Comparison of ENCODE assay signal across 22 cellular contexts in genomic region chr6:158005626-158006180, GRCh38. TPM values are rescaled to one million over a fixed set of nuclear protein-coding genes. Genes with fewer than 3 reads are reported as not detected.
A peak's percentile ranks its signal among the peaks of the same experiment; 100 is the strongest.
DNase-seq lines count a peak whose midpoint lies in the region; ATAC-seq and TF ChIP-seq lines count a peak whose summit lies in the region.
"Had no signal": no experiment of that assay in that cellular context is flagged by ENCODE, and none has a peak within 500 bp of the region (broad histone marks: within the 10 kb centered on the region; RNA-seq: fewer than 3 reads in every experiment).

No MANE protein-coding gene starts in this region.

- TF ChIP-seq CTCF in heart right ventricle (IDR thresholded peaks at IDR 0.05): no peak
- no peak for TF ChIP-seq CTCF in esophagus muscularis mucosa (IDR thresholded peaks at IDR 0.05)

- no peak overlapping the region for H4K8ac ChIP-seq in neuronal stem cell (ENCODE audit: low read depth, low read length)

- H2BK120ac ChIP-seq in neuronal stem cell (ENCODE audit: low read depth, low read length): no peak overlapping the region

- no peak overlapping the region for H4K91ac ChIP-seq in neuronal stem cell (ENCODE audit: low read depth, low read length, poor library complexity)

- H3K4me1 ChIP-seq in heart right ventricle (peaks cover 26 to 80% (median 57%) of the 10 kb centered on the region in 9 donors), esophagus muscularis mucosa (peaks cover 58 to 87% (median 74%) of the 10 kb centered on the region in 4 donors), neuronal stem cell (ENCODE audit: control insufficient read depth in 2 of 2, insufficient read depth in 1 of 2, low read depth in 1 of 2, low read length in 2 of 2) (peaks cover 12 to 33% of the 10 kb centered on the region in 2 donors)

- H3K79me1 ChIP-seq in neuronal stem cell (ENCODE audit: low read depth, low read length): no peaks in the 10 kb centered on the region

- H3K4me3 ChIP-seq in heart right ventricle (no peak overlapping the region), esophagus muscularis mucosa (no peak overlapping the region), neuronal stem cell (ENCODE audit: low read length in 2 of 2) (no peak overlapping the region)
- H3K4me3 ChIP-seq: BLaER1, body of pancreas, sigmoid colon, SK-N-MC, testis had no signal

- H3K4ac ChIP-seq in neuronal stem cell (ENCODE audit: low read length): no peak overlapping the region

- no peak overlapping the region for H2BK12ac ChIP-seq in neuronal stem cell (ENCODE audit: low read length)

- no peaks in the 10 kb centered on the region for H3K9me3 ChIP-seq in heart right ventricle
- H3K9me3 ChIP-seq in esophagus muscularis mucosa: no peaks in the 10 kb centered on the region
- H3K9me3 ChIP-seq in neuronal stem cell (replicated peaks in 1 of 2; ENCODE audit: control insufficient read depth in 2 of 2, insufficient read depth in 1 of 2, low read depth in 1 of 2, low read length in 2 of 2): peaks cover 4% of the 10 kb centered on the region in 2 donors
- H3K9me3 ChIP-seq: BLaER1, body of pancreas, sigmoid colon, testis had no signal

- H2BK5ac ChIP-seq in neuronal stem cell (ENCODE audit: low read length): no peak overlapping the region

- no peak overlapping the region for H2BK15ac ChIP-seq in neuronal stem cell (ENCODE audit: low read length)

- H3K4me2 ChIP-seq in neuronal stem cell (ENCODE audit: insufficient read depth, low read length, poor library complexity, severe bottlenecking): no peak overlapping the region
- H3K4me2 ChIP-seq: BLaER1 had no signal

- no peak overlapping the region for H2AFZ ChIP-seq in neuronal stem cell (ENCODE audit: low read length)

- H3K27me3 ChIP-seq in heart right ventricle (no peaks in the 10 kb centered on the region), esophagus muscularis mucosa (no peaks in the 10 kb centered on the region), neuronal stem cell (ENCODE audit: control insufficient read depth in 3 of 3, insufficient read depth in 3 of 3, low read depth in 1 of 3, low read length in 3 of 3) (no peaks in the 10 kb centered on the region)
- H3K27me3 ChIP-seq: BLaER1, body of pancreas, sigmoid colon, testis had no signal

- H3K36me3 ChIP-seq in heart right ventricle (no peaks in the 10 kb centered on the region), esophagus muscularis mucosa (no peaks in the 10 kb centered on the region), neuronal stem cell (replicated peaks in 1 of 2; ENCODE audit: control insufficient read depth in 2 of 2, insufficient read depth in 2 of 2, low read length in 2 of 2) (no peaks in the 10 kb centered on the region)
- H3K36me3 ChIP-seq: sigmoid colon, WERI-Rb-1 had no signal

- H3K9ac ChIP-seq in neuronal stem cell (ENCODE audit: low read depth, low read length, poor library complexity): no peak overlapping the region
- H3K9ac ChIP-seq: BLaER1 had no signal

- peak overlapping the region; percentile 56 for H3K23ac ChIP-seq in neuronal stem cell (ENCODE audit: low read depth, low read length, poor library complexity)

- 94 to 95% methylated on average over 11 of the region's 11 CpGs for WGBS in heart right ventricle, 2 donors
- 91% methylated on average over 11 of the region's 11 CpGs for WGBS in esophagus muscularis mucosa
- WGBS in neuronal stem cell (ENCODE audit: extremely low coverage in 2 of 2, insufficient read length in 2 of 2, insufficient replicate concordance in 1 of 2), 2 donors: no CpG with 5 or more reads among the region's 11 CpGs

- H2AK5ac ChIP-seq in neuronal stem cell (ENCODE audit: low read depth, low read length): peak overlapping the region; percentile 41

- no peak for TF ChIP-seq EP300 in esophagus muscularis mucosa (IDR thresholded peaks at IDR 0.05)

- H3K27ac ChIP-seq in heart right ventricle: peak overlapping the region in 2 of 10 donors; percentile 11 to 31
- H3K27ac ChIP-seq in esophagus muscularis mucosa (replicated peaks in 1 of 4): peak overlapping the region; percentile 32 to 87 (median 69)
- H3K27ac ChIP-seq in neuronal stem cell (replicated peaks; ENCODE audit: low read length): no peak overlapping the region
- H3K27ac ChIP-seq: BLaER1, body of pancreas, SK-N-MC, testis, WERI-Rb-1 had no signal

- no peak overlapping the region for H3K14ac ChIP-seq in neuronal stem cell (ENCODE audit: low read length)

- ATAC-seq in left cardiac atrium: no peak
- no peak for ATAC-seq in heart right ventricle
- ATAC-seq in GM19395 (IDR thresholded peaks at IDR 0.05; ENCODE audit: unreplicated experiment): no peak
- ATAC-seq: activated naive CD8-positive, alpha-beta T cell treated with anti-CD3 and anti-CD28 coated beads, Interleukin-2, amount 50 U/mL, for 24 hours; body of pancreas; HCT116; natural killer cell had no signal

- DNase-seq in left cardiac atrium: peak; percentile 1
- no peak for DNase-seq in heart right ventricle
- no peak for DNase-seq in esophagus muscularis mucosa (ENCODE audit: extremely low spot score)
- no peak for DNase-seq in neuronal stem cell (ENCODE audit: low spot score)
- no peak for DNase-seq in NCI-H187 treated with DMSO at 0.1 percent for 48 hours (lab: John Stamatoyannopoulos, UW)
- no peak for DNase-seq in HPDE6-E6E7 (ENCODE audit: extremely low spot score)
- no peak for DNase-seq in C1 segment of cervical spinal cord (lab: John Stamatoyannopoulos, UW)
- DNase-seq: activated CD4-positive, alpha-beta T cell treated with anti-CD3 and anti-CD28 coated beads, Interleukin-2, amount 50 U/mL, for 48 hours; activated gamma-delta T cell; activated naive CD8-positive, alpha-beta T cell treated with anti-CD3 and anti-CD28 coated beads, Interleukin-2, amount 50 U/mL, for 24 hours; body of pancreas; KG1; natural killer cell; NCI-H146; NCI-H524 treated with DMSO at 0.1 percent for 48 hours; sigmoid colon; testis; WERI-Rb-1 had no signal

- H3K18ac ChIP-seq in neuronal stem cell (ENCODE audit: low read length): peak overlapping the region; percentile 81

- TF ChIP-seq POLR2A in esophagus muscularis mucosa (IDR thresholded peaks at IDR 0.05; ENCODE audit: low read depth): no peak

- intact Hi-C loops in left cardiac atrium (cut with DNase I) (no loop called here), heart right ventricle (cut with DNase I) (no loop called here), esophagus muscularis mucosa (cut with DNase I) (no loop called here)

RNA-seq across cellular contexts. Expression of gene SYNJ2, which starts 24.0 kb away (rescaled TPM):
- total RNA-seq in left cardiac atrium: 10 to 100 TPM; 10.2 to 23.4 TPM
- 10 to 100 TPM; 14.0 to 27.8 (median 19.6) TPM for total RNA-seq in heart right ventricle
- 10 to 100 TPM; 14.5 to 17.6 TPM for polyA plus RNA-seq in heart right ventricle
- total RNA-seq in esophagus muscularis mucosa: 10 to 100 TPM; 17.0 to 25.3 (median 25.1) TPM
- 1.8 TPM for polyA plus RNA-seq in neuronal stem cell (2013, experiment 1 of 2)
- 1.9 TPM for polyA plus RNA-seq in neuronal stem cell (2013, experiment 2 of 2)
